ENCODE assay signal across 1 cellular context in the genomic region with DNA sequence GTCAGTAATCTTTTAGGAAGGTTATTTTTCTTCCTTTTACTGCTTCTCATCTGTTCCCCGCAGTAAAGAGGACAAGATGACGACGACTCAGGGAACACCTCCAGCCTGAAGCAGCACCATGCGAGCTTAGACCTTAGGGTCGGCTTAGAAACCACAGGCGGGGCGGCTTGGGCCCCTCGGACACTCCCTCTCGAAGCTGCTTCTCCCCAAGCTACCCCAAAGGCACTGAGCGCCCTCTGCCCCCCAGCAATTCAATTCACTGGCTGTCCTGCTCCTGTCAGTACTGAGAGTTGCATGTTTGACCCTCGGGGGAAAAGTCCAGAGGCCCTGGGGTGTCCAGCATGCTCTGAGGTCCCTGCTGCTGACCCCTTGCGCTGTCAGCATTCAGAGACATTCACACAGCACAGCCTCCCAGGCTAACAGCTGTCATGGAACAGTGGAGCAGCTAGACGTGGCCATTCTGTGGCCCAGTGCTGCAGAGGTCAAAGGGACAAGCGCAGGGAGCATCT.
TF ChIP-seq lines count a peak whose summit lies in the region.

No MANE protein-coding gene starts in this region.

TF ChIP-seq in GM23338, 12 proteins besides CTCF, POLR2A, EP300 and RAD21:
- TF ChIP-seq ZNF462 (CRISPR knock-in tag; IDR thresholded peaks at IDR 0.05) (no peak), JUNB (IDR thresholded peaks at IDR 0.05; ENCODE audit: unreplicated experiment) (no peak), ZNF114 (CRISPR knock-in tag; IDR thresholded peaks at IDR 0.05) (no peak), CREB1 (CRISPR knock-in tag; IDR thresholded peaks at IDR 0.05; ENCODE audit: low read depth) (no peak), EZH2phosphoT487 (IDR thresholded peaks at IDR 0.05; ENCODE audit: unreplicated experiment) (no peak), REST (IDR thresholded peaks at IDR 0.05; ENCODE audit: unreplicated experiment) (no peak)
